1 cellular context compared by ENCODE assay signal in genomic region chr4:84901745-84902283, GRCh38.
TF ChIP-seq lines count a peak whose summit lies in the region.

No MANE protein-coding gene starts in this region.

TF ChIP-seq in WTC11, 78 proteins besides CTCF, POLR2A, EP300 and RAD21 (continued from another document):
- TF ChIP-seq ARID4B (CRISPR knock-in tag; IDR thresholded peaks at IDR 0.05; ENCODE audit: borderline replicate concordance) (no peak), ZBTB43 (CRISPR knock-in tag; IDR thresholded peaks at IDR 0.05) (no peak), E2F4 (CRISPR knock-in tag; IDR thresholded peaks at IDR 0.05; ENCODE audit: borderline replicate concordance, low read depth) (no peak), ZNF671 (CRISPR knock-in tag; IDR thresholded peaks at IDR 0.05) (no peak), ZNF423 (CRISPR knock-in tag; IDR thresholded peaks at IDR 0.05) (no peak), FOXK1 (CRISPR knock-in tag; IDR thresholded peaks at IDR 0.05) (no peak), FOXJ3 (CRISPR knock-in tag; IDR thresholded peaks at IDR 0.05; ENCODE audit: borderline replicate concordance) (no peak)
